8 cellular contexts compared by ENCODE assay signal in genomic region chr16:21645261-21645721, GRCh38.
DNase-seq lines count a peak whose midpoint lies in the region; ATAC-seq and TF ChIP-seq lines count a peak whose summit lies in the region.

No MANE protein-coding gene starts in this region.

- TF ChIP-seq CTCF in foreskin fibroblast (IDR thresholded peaks at IDR 0.05; ENCODE audit: low read depth, low read length), result no peak

- TF ChIP-seq POLR2A in erythroblast (IDR thresholded peaks at IDR 0.05; ENCODE audit: low read length), result no peak

- H3K4me3 ChIP-seq in foreskin fibroblast (ENCODE audit: low read depth in 1 of 2, low read length in 2 of 2), result peak overlapping the region in 1 of 2 donors; percentile 9

- peak; percentile 19 for DNase-seq in stimulated activated CD4-positive, alpha-beta T cell treated with anti-CD3 and anti-CD28 coated beads, Interleukin-12 subunit alpha, Interleukin-12 subunit beta, amount 100 ng/mL, for 4 hours
- no peak for DNase-seq in stimulated activated CD4-positive, alpha-beta T cell treated with anti-CD3 and anti-CD28 coated beads, Interleukin-2, amount 100 ng/mL, for 48 hours
- DNase-seq in activated CD4-positive, alpha-beta T cell treated with anti-CD3 and anti-CD28 coated beads for 48 hours, result peak; percentile 50
- DNase-seq in erythroblast (lab: John Stamatoyannopoulos, UW), result peak; percentile 8 to 31
- peak; percentile 6 for DNase-seq in stimulated activated CD4-positive, alpha-beta T cell treated with anti-CD3 and anti-CD28 coated beads, Interleukin-2, amount 100 ng/mL, for 4 hours (ENCODE audit: low read depth)
- no peak for DNase-seq in foreskin fibroblast
- no peak for DNase-seq in HUDEP-2 (lab: John Stamatoyannopoulos, UW; ENCODE audit: unreplicated experiment in 76 of 76)

- no peak for ATAC-seq in HG03442 (IDR thresholded peaks at IDR 0.05; ENCODE audit: unreplicated experiment)

Comparison
In these comparisons a context has a peak if more than half of its experiments do, and no peak if none do; other contexts are left out.
1. DNase-seq: peak in stimulated activated CD4-positive, alpha-beta T cell treated with anti-CD3 and anti-CD28 coated beads, Interleukin-12 subunit alpha, Interleukin-12 subunit beta, amount 100 ng/mL, for 4 hours (single experiment), activated CD4-positive, alpha-beta T cell treated with anti-CD3 and anti-CD28 coated beads for 48 hours (single experiment), erythroblast (2 of 2) and stimulated activated CD4-positive, alpha-beta T cell treated with anti-CD3 and anti-CD28 coated beads, Interleukin-2, amount 100 ng/mL, for 4 hours (single experiment); none in stimulated activated CD4-positive, alpha-beta T cell treated with anti-CD3 and anti-CD28 coated beads, Interleukin-2, amount 100 ng/mL, for 48 hours (0 of 2), foreskin fibroblast (0 of 2) and HUDEP-2 (0 of 76).